Comparison of ENCODE assay signal across 1 cellular context in genomic region chr3:52446631-52447511, GRCh38.
TF ChIP-seq lines count a peak whose summit lies in the region.

No MANE protein-coding gene starts in this region.

TF ChIP-seq in H1, 55 proteins besides CTCF, POLR2A, EP300 and RAD21:
- no peak for TF ChIP-seq EGR1 (IDR thresholded peaks at IDR 0.05; ENCODE audit: borderline replicate concordance, low read depth, low read length)
- TF ChIP-seq KDM1A (IDR thresholded peaks at IDR 0.05; ENCODE audit: borderline replicate concordance, low read length), result no peak
- peak; percentile 65; the same call in 1 of the 2 replicates for TF ChIP-seq E2F6 (IDR thresholded peaks at IDR 0.05)
- TF ChIP-seq NRF1 (IDR thresholded peaks at IDR 0.05; ENCODE audit: low read depth, low read length), result no peak
- no peak for TF ChIP-seq RFX5 (IDR thresholded peaks at IDR 0.05; ENCODE audit: borderline replicate concordance, low read depth, low read length)
- TF ChIP-seq JUND (IDR thresholded peaks at IDR 0.05; ENCODE audit: low read length), result 0 out of 2 replicates have a peak, but pooled peaks have one; percentile 41
- TF ChIP-seq CBX8 (IDR thresholded peaks at IDR 0.05; ENCODE audit: borderline replicate concordance, low read depth, low read length), result no peak
- TF ChIP-seq BACH1 (IDR thresholded peaks at IDR 0.05; ENCODE audit: low read length), result peak; percentile 72
- TF ChIP-seq CEBPB (IDR thresholded peaks at IDR 0.05; ENCODE audit: low read depth, low read length), result no peak
- TF ChIP-seq YY1 (IDR thresholded peaks at IDR 0.05; ENCODE audit: low read depth, low read length), result peak; percentile 62; the same call in 1 of the 2 replicates
- no peak for TF ChIP-seq EZH2 (IDR thresholded peaks at IDR 0.05; ENCODE audit: low read depth, low read length, severe bottlenecking)
- no peak for TF ChIP-seq KDM5A (IDR thresholded peaks at IDR 0.05; ENCODE audit: low read length)
- TF ChIP-seq KDM4A (IDR thresholded peaks at IDR 0.05; ENCODE audit: low read depth, low read length, severe bottlenecking), result no peak
- TF ChIP-seq NANOG (IDR thresholded peaks at IDR 0.05; ENCODE audit: insufficient read depth, low read depth, low read length, poor library complexity, severe bottlenecking), result no peak
- no peak for TF ChIP-seq CHD2 (IDR thresholded peaks at IDR 0.05; ENCODE audit: low read length)
- no peak for TF ChIP-seq ATF3 (IDR thresholded peaks at IDR 0.05; ENCODE audit: insufficient read depth, low read depth, low read length)
- no peak for TF ChIP-seq RNF2 (IDR thresholded peaks at IDR 0.05; ENCODE audit: borderline replicate concordance, low read depth, low read length, missing control alignments, poor library complexity, severe bottlenecking)
- TF ChIP-seq CHD7 (IDR thresholded peaks at IDR 0.05; ENCODE audit: insufficient replicate concordance, low read length), result no peak
- no peak for TF ChIP-seq BRCA1 (IDR thresholded peaks at IDR 0.05; ENCODE audit: low read depth, low read length)
- TF ChIP-seq MAFK (IDR thresholded peaks at IDR 0.05; ENCODE audit: low read depth, low read length), result peak; percentile 67; the same call in 1 of the 2 replicates
- TF ChIP-seq, protein P1, sequence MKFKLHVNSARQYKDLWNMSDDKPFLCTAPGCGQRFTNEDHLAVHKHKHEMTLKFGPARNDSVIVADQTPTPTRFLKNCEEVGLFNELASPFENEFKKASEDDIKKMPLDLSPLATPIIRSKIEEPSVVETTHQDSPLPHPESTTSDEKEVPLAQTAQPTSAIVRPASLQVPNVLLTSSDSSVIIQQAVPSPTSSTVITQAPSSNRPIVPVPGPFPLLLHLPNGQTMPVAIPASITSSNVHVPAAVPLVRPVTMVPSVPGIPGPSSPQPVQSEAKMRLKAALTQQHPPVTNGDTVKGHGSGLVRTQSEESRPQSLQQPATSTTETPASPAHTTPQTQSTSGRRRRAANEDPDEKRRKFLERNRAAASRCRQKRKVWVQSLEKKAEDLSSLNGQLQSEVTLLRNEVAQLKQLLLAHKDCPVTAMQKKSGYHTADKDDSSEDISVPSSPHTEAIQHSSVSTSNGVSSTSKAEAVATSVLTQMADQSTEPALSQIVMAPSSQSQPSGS (IDR thresholded peaks at IDR 0.05; ENCODE audit: low read length), result no peak
- TF ChIP-seq TAF1 (IDR thresholded peaks at IDR 0.05; ENCODE audit: low read depth, low read length), result no peak
- TF ChIP-seq SP4 (IDR thresholded peaks at IDR 0.05; ENCODE audit: low read length), result peak; percentile 40; the same call in 1 of the 2 replicates
- no peak for TF ChIP-seq PHF8 (conservative IDR thresholded peaks at IDR 0.05; ENCODE audit: low read depth, low read length)
- TF ChIP-seq HDAC6 (IDR thresholded peaks at IDR 0.05; ENCODE audit: low read depth, low read length), result no peak
- TF ChIP-seq MAX (IDR thresholded peaks at IDR 0.05), result peak; percentile 40; the same call in 1 of the 2 replicates
- no peak for TF ChIP-seq SAP30 (IDR thresholded peaks at IDR 0.05; ENCODE audit: insufficient read depth, insufficient replicate concordance, low read length)
- no peak for TF ChIP-seq RBBP5 (IDR thresholded peaks at IDR 0.05; ENCODE audit: borderline replicate concordance, low read depth, low read length)
- peak; percentile 40; the same call in 1 of the 2 replicates for TF ChIP-seq CREB1 (IDR thresholded peaks at IDR 0.05)
- 0 out of 4 replicates have a peak, but pooled peaks of 1 of the 2 experiments have one; percentile 59 for TF ChIP-seq SIN3A (conservative IDR thresholded peaks at IDR 0.05 in 1 of 2, IDR thresholded peaks at IDR 0.05 in 1 of 2; ENCODE audit: low read depth in 1 of 2, low read length in 2 of 2)
- TF ChIP-seq RXRA (IDR thresholded peaks at IDR 0.05; ENCODE audit: insufficient read depth, low read depth, low read length), result no peak
TF ChIP-seq in H1: peak in this region for 9.
